Comparison of ENCODE assay signal across 14 cellular contexts in the genomic region with DNA sequence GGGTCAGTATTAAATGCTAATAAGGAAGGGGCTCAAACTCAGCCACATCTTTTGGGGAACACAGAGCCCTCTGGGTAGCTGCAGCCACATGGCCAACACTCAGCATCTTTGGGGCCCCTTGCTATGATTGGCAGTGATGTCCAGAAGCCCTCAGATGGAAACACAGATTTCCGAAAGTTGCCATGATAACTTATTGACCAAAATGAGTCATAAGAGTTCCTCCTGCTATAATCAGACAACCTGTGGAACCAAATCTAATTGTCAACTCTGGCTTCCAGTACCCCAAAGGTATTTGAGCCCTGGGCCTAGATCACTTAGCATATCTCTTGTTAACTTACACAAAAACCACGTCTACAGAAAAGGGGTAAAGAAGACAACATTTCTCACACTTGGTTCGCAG.
DNase-seq lines count a peak whose midpoint lies in the region; ATAC-seq lines count a peak whose summit lies in the region.
"Had no signal": no experiment of that assay in that cellular context is flagged by ENCODE, and none has a peak within 500 bp of the region (broad histone marks: within the 10 kb centered on the region; RNA-seq: fewer than 3 reads in every experiment).

No MANE protein-coding gene starts in this region.

- no peaks in the 10 kb centered on the region for H3K27me3 Mint-ChIP-seq in stimulated activated memory B cell treated with anti-CD40 and anti-IgM and Interleukin-4, amounts not matched to agents 10 μg/mL and 1 μg/mL and 100 μg/mL, for 72 hours
- H3K27me3 Mint-ChIP-seq in immature natural killer cell (ENCODE audit: low read depth in 3 of 3), result peaks cover 0 to 2% (median 1%) of the 10 kb centered on the region in 3 donors
- H3K27me3 Mint-ChIP-seq: effector memory CD8-positive, alpha-beta T cell had no signal

- DNase-seq in 8988T, result no peak
- DNase-seq in immature natural killer cell, result no peak
- DNase-seq in NCI-H1092 treated with DMSO at 0.1 percent for 48 hours (lab: John Stamatoyannopoulos, UW), result no peak
- DNase-seq: Caco-2; effector memory CD8-positive, alpha-beta T cell; left lung; NCI-H510A; SIG-M5; stimulated activated CD4-positive, alpha-beta T cell treated with anti-CD3 and anti-CD28 coated beads, Interleukin-12 subunit alpha, Interleukin-12 subunit beta, amount 100 ng/mL, for 4 hours had no signal

- peak overlapping the region; percentile 91 for H3K27ac Mint-ChIP-seq in stimulated activated memory B cell treated with anti-CD40 and anti-IgM and Interleukin-4, amounts not matched to agents 10 μg/mL and 1 μg/mL and 100 μg/mL, for 72 hours
- H3K27ac Mint-ChIP-seq in immature natural killer cell, result no peak overlapping the region
- H3K27ac Mint-ChIP-seq: activated T-helper 1 cell treated with anti-CD3 and anti-CD28 coated beads, Interleukin-12 subunit alpha, Interleukin-12 subunit beta, Interleukin-2, Interleukin-4 antibody, amounts not matched to agents 30 ng/mL and 10 ng/mL and 1 ng/mL, durations not matched to agents 14 hours and 24 hours and 36 hours; effector memory CD8-positive, alpha-beta T cell had no signal

- H3K4me3 Mint-ChIP-seq in stimulated activated memory B cell treated with anti-CD40 and anti-IgM and Interleukin-4, amounts not matched to agents 10 μg/mL and 1 μg/mL and 100 μg/mL, for 72 hours, result no peak overlapping the region
- H3K4me3 Mint-ChIP-seq in immature natural killer cell, result no peak overlapping the region
- H3K4me3 Mint-ChIP-seq: activated T-helper 1 cell treated with anti-CD3 and anti-CD28 coated beads, Interleukin-12 subunit alpha, Interleukin-12 subunit beta, Interleukin-2, Interleukin-4 antibody, amounts not matched to agents 30 ng/mL and 10 ng/mL and 1 ng/mL, durations not matched to agents 14 hours and 24 hours and 36 hours; effector memory CD8-positive, alpha-beta T cell had no signal

- H3K9me3 Mint-ChIP-seq in stimulated activated memory B cell treated with anti-CD40 and anti-IgM and Interleukin-4, amounts not matched to agents 10 μg/mL and 1 μg/mL and 100 μg/mL, for 72 hours, result peaks cover 5% of the 10 kb centered on the region
- no peaks in the 10 kb centered on the region for H3K9me3 Mint-ChIP-seq in immature natural killer cell
- H3K9me3 Mint-ChIP-seq: activated T-helper 1 cell treated with anti-CD3 and anti-CD28 coated beads, Interleukin-12 subunit alpha, Interleukin-12 subunit beta, Interleukin-2, Interleukin-4 antibody, amounts not matched to agents 30 ng/mL and 10 ng/mL and 1 ng/mL, durations not matched to agents 14 hours and 24 hours and 36 hours had no signal

- H3K4me1 Mint-ChIP-seq in stimulated activated memory B cell treated with anti-CD40 and anti-IgM and Interleukin-4, amounts not matched to agents 10 μg/mL and 1 μg/mL and 100 μg/mL, for 72 hours, result peaks cover 53% of the 10 kb centered on the region
- peaks cover 21 to 38% of the 10 kb centered on the region in 2 donors for H3K4me1 Mint-ChIP-seq in immature natural killer cell

- ATAC-seq in GM19023 (IDR thresholded peaks at IDR 0.05; ENCODE audit: unreplicated experiment) (peak; percentile 36), GM21723 (IDR thresholded peaks at IDR 0.05; ENCODE audit: unreplicated experiment) (peak; percentile 28), HG03159 (IDR thresholded peaks at IDR 0.05; ENCODE audit: unreplicated experiment) (peak; percentile 32)
- no peak for ATAC-seq in stimulated activated memory B cell treated with anti-CD40 and anti-IgM and Interleukin-4, amounts not matched to agents 10 μg/mL and 1 μg/mL and 100 μg/mL, for 72 hours
- ATAC-seq: effector memory CD8-positive, alpha-beta T cell; left lung had no signal

- peaks cover 6% of the 10 kb centered on the region for H3K36me3 Mint-ChIP-seq in stimulated activated memory B cell treated with anti-CD40 and anti-IgM and Interleukin-4, amounts not matched to agents 10 μg/mL and 1 μg/mL and 100 μg/mL, for 72 hours
- no peaks in the 10 kb centered on the region for H3K36me3 Mint-ChIP-seq in immature natural killer cell
